In the genomic region with DNA sequence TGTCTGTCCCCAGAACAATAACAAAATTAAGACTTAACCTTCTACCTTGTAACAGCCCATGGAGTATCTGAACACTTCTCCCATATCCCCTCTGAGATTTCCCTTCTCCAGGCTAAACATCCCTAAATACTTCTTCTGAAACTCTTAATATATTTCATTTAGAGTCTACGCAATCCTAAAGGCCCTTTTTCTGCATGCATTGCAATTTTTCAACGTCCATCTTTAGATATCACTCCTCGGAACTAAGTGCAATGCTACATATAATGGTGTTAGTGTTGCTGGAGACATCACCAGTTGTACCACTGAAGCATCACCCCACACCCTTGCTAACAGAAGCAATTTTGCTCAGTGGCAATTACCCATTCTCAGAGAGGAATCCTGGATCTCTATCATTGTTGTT, we compare ENCODE assay signal across 35 cellular contexts. TPM values are rescaled to one million over a fixed set of nuclear protein-coding genes. Genes with fewer than 3 reads are reported as not detected.
"Had no signal": no experiment of that assay in that cellular context is flagged by ENCODE, and none has a peak within 500 bp of the region (broad histone marks: within the 10 kb centered on the region; RNA-seq: fewer than 3 reads in every experiment).

No MANE protein-coding gene starts in this region.

- H3K9me3 ChIP-seq: adrenal gland, ascending aorta, body of pancreas, breast epithelium had no signal

- H3K4me3 ChIP-seq: adrenal gland, ascending aorta, body of pancreas, breast epithelium, cardiac muscle cell had no signal

- H3K27ac ChIP-seq: adrenal gland, body of pancreas, brain microvascular endothelial cell, breast epithelium, cardiac muscle cell had no signal

- H3K4me1 ChIP-seq: adrenal gland, body of pancreas, breast epithelium had no signal

- ATAC-seq: activated naive CD4-positive, alpha-beta T cell treated with anti-CD3 and anti-CD28 coated beads, Interleukin-2, amount 50 U/mL, for 72 hours; activated naive CD8-positive, alpha-beta T cell treated with anti-CD3 and anti-CD28 coated beads, Interleukin-2, amount 50 U/mL, for 24 hours; activated T-cell treated with anti-CD3 and anti-CD28 coated beads, Interleukin-2, amount 50 U/mL, for 4 hours; activated T-cell treated with anti-CD3 and anti-CD28 coated beads, Interleukin-2, amount 50 U/mL, for 72 hours; activated T-helper 17 cell treated with anti-CD3 and anti-CD28 coated beads, Interleukin-2, amount 50 U/mL, for 72 hours; body of pancreas had no signal

- FAIRE-seq: astrocyte had no signal

- H3K27me3 ChIP-seq: adrenal gland, ascending aorta, body of pancreas, brain microvascular endothelial cell, breast epithelium, cardiac muscle cell had no signal

- DNase-seq: activated effector memory CD4-positive, alpha-beta T cell treated with anti-CD3 and anti-CD28 coated beads, Interleukin-2, amount 50 U/mL, for 16 hours; activated effector memory CD4-positive, alpha-beta T cell treated with Interleukin-2 at 50 U/mL for 16 hours; activated gamma-delta T cell; activated gamma-delta T cell treated with Interleukin-2 at 50 U/mL for 16 hours; activated naive CD4-positive, alpha-beta T cell; activated naive CD4-positive, alpha-beta T cell treated with anti-CD3 and anti-CD28 coated beads for 36 hours; activated naive CD4-positive, alpha-beta T cell treated with anti-CD3 and anti-CD28 coated beads, Interleukin-2, amount 10 ng/mL, durations not matched to agents 7 days and 5 days; activated naive CD4-positive, alpha-beta T cell treated with anti-CD3 and anti-CD28 coated beads, Interleukin-2, amount 50 U/mL, for 16 hours; activated naive CD4-positive, alpha-beta T cell treated with Interleukin-2 at 50 U/mL for 16 hours; activated naive CD8-positive, alpha-beta T cell treated with anti-CD3 and anti-CD28 coated beads for 36 hours; activated naive CD8-positive, alpha-beta T cell treated with anti-CD3 and anti-CD28 coated beads, Interleukin-2, amount 10 ng/mL, durations not matched to agents 7 days and 5 days; activated naive CD8-positive, alpha-beta T cell treated with anti-CD3 and anti-CD28 coated beads, Interleukin-2, amount 50 U/mL, for 24 hours; activated T-cell treated with anti-CD3 and anti-CD28 coated beads, Interleukin-2, amount 50 U/mL, for 1 hour; activated T-cell treated with anti-CD3 and anti-CD28 coated beads, Interleukin-2, amount 50 U/mL, for 24 hours; activated T-cell treated with anti-CD3 and anti-CD28 coated beads, Interleukin-2, amount 50 U/mL, for 4 hours; activated T-cell treated with anti-CD3 and anti-CD28 coated beads, Interleukin-2, amount 50 U/mL, for 48 hours; activated T-cell treated with anti-CD3 and anti-CD28 coated beads, Interleukin-2, amount 50 U/mL, for 72 hours; adrenal gland; amniotic stem cell; amygdala; aorta; body of pancreas; brain microvascular endothelial cell; central memory CD4-positive, alpha-beta T cell; cerebellar nuclear complex had no signal

- H3K36me3 ChIP-seq: adrenal gland, ascending aorta, brain microvascular endothelial cell, breast epithelium, cardiac muscle cell had no signal

RNA-seq across cellular contexts. Expression of a gene that starts 13.2 kb away (rescaled TPM):
- total RNA-seq: activated naive CD4-positive, alpha-beta T cell treated with anti-CD3 and anti-CD28 coated beads for 36 hours; activated naive CD4-positive, alpha-beta T cell treated with anti-CD3 and anti-CD28 coated beads, Interleukin-2, amount 50 U/mL, for 72 hours; activated naive CD8-positive, alpha-beta T cell treated with anti-CD3 and anti-CD28 coated beads for 36 hours; activated naive CD8-positive, alpha-beta T cell treated with anti-CD3 and anti-CD28 coated beads, Interleukin-2, amount 10 ng/mL, durations not matched to agents 7 days and 5 days; activated T-cell treated with anti-CD3 and anti-CD28 coated beads, Interleukin-2, amount 50 U/mL, for 4 hours; activated T-cell treated with anti-CD3 and anti-CD28 coated beads, Interleukin-2, amount 50 U/mL, for 72 hours; activated T-helper 1 cell treated with anti-CD3 and anti-CD28 coated beads, Interleukin-12 subunit alpha, Interleukin-12 subunit beta, Interleukin-2, Interleukin-4 antibody, amounts not matched to agents 30 ng/mL and 10 ng/mL and 1 ng/mL, durations not matched to agents 14 hours and 24 hours and 36 hours; activated T-helper 17 cell treated with anti-CD3 and anti-CD28 coated beads, Interleukin-2, amount 50 U/mL, for 72 hours; activated T-helper 2 cell treated with anti-CD3 and anti-CD28 coated beads, Interferon-gamma antibody, Interleukin-2, Interleukin-4, amounts not matched to agents 10 μg/mL and 5 μg/mL and 100 μg/mL, durations not matched to agents 14 hours and 24 hours and 36 hours; bronchial epithelial cell; chondrocyte had no signal
